In the genomic region with DNA sequence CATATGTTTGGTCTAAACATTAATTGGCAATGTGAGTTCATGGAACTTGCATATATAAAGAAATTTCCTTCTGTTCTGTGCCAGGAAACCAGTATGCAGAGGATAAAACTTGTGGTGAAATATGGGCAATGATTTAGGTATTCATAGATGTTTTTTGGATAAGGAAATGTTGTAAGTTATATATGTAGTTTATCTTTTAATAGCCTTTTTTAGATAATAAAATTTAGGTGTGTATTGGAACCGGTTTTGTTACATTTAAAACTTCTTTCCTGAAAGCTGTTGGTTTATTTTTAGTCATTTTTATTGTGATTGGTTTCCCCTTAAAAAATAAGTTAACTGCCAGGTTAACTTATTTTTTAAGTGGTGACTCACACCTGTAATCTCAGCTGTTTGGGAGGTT, we compare ENCODE assay signal across 9 cellular contexts.
"Had no signal": no experiment of that assay in that cellular context is flagged by ENCODE, and none has a peak within 500 bp of the region (broad histone marks: within the 10 kb centered on the region; RNA-seq: fewer than 3 reads in every experiment).

No MANE protein-coding gene starts in this region.

- H3K4me3 ChIP-seq: GM23338 had no signal

- H3K9me3 Mint-ChIP-seq: HFFc6 had no signal

- H3K4me2 ChIP-seq: GM23338 had no signal

- DNase-seq: H9, HCEC 1CT, HFFc6, KBM-7 had no signal

- ATAC-seq: GM23338, HepG2 had no signal

- H2AFZ ChIP-seq: GM23338 had no signal

- H3K4me1 Mint-ChIP-seq: GM23338, H9 had no signal

- H3K27me3 Mint-ChIP-seq: IgD-negative memory B cell had no signal

- H3K27ac Mint-ChIP-seq: GM23338, H9, HFFc6, IgD-negative memory B cell had no signal

- H3K27ac ChIP-seq: HL-60 had no signal

- H3K4me3 Mint-ChIP-seq: GM23338, H9, HFFc6 had no signal

- FAIRE-seq: H1, HepG2 had no signal
